In the genomic region with DNA sequence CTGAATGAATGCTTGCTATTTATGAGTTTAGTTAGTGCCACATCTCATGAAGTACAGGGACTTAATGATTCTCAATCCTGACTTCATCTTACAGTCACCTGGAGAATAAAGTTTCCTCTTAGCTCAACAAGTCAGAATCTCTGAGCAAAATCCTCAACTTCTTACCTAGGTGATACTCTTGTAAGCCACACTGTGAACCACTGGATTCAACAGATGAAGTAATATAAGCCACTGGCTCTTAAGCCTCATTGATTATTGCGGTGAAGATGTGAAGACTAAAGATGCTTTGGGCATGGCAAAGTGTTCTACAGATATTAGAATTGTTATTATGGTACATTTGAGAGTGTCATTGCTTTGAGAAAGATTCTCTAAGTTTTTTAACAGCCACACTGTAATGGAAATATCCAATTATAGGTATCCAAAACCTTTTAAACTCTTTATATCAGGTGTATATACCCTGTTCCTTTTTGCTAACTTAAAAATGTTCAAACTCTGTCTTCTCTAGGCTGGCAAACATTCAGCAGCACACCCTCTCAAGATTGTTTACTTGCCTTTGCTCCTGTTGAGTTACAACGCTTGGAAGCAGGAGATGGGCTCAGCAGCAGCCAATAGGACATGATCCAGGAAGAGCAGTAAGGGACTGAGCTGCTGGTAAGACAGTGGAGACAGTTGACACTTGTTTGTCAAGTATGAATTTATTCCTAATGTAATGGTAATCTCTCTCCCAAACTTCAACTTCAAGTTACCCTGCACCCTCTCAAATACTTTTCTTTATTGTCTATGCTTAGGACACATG, we compare ENCODE assay signal across 1 cellular context.
A peak's percentile ranks its signal among the peaks of the same experiment; 100 is the strongest.
TF ChIP-seq lines count a peak whose summit lies in the region.

No MANE protein-coding gene starts in this region.

TF ChIP-seq in GM12878, 131 proteins besides CTCF, POLR2A, EP300 and RAD21:
- peak; percentile 63; the same call in 1 of the 2 replicates for TF ChIP-seq RUNX3 (IDR thresholded peaks at IDR 0.05; ENCODE audit: low read length)
- no peak for TF ChIP-seq RB1 (IDR thresholded peaks at IDR 0.05; ENCODE audit: borderline replicate concordance)
